8 cellular contexts compared by ENCODE assay signal in the genomic region with DNA sequence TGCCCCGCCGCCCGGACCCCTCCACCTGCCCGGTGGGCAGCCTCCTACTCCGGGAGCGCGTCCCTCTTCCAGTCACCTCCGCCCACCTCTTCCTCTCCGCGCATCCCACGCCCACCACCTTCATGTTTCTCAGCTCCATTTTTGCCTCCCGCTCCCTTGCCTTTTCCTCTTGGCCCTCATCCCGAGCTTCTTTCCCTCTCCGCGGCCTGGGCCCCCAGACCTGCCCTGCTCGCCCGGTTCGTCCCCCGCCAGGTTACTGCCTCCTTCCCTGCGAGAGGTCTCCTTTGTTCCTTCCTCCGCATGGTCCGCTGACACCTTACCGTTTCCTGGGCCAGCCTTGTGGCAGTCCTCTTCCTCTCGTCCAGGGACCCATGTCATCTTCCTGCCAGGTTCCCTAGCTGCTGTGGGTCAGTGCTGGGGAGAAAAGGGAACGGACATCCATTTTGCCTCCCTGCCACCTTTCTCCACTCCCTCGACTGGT. TPM values are rescaled to one million over a fixed set of nuclear protein-coding genes. Genes with fewer than 3 reads are reported as not detected.
A peak's percentile ranks its signal among the peaks of the same experiment; 100 is the strongest.
DNase-seq lines count a peak whose midpoint lies in the region; ATAC-seq and TF ChIP-seq lines count a peak whose summit lies in the region.

No MANE protein-coding gene starts in this region.

- H3K79me2 ChIP-seq in mesendoderm (ENCODE audit: control insufficient read depth, insufficient read depth, low read length), result peaks cover 7% of the 10 kb centered on the region

- peak overlapping the region; percentile 80 for H3K56ac ChIP-seq in mesendoderm (ENCODE audit: low read length)

- H3K27me3 ChIP-seq in AG04450 (ENCODE audit: control insufficient read depth, insufficient read depth, low read length) (no peaks in the 10 kb centered on the region), mesendoderm (ENCODE audit: insufficient read depth, low read length, poor library complexity) (no peaks in the 10 kb centered on the region), tibial nerve (no peaks in the 10 kb centered on the region)

- H3K4me1 ChIP-seq in mesendoderm (ENCODE audit: control insufficient read depth, low read depth, low read length) (no peaks in the 10 kb centered on the region), tibial nerve (peaks cover 0 to 39% (median 5%) of the 10 kb centered on the region in 4 donors)

- no peak for TF ChIP-seq EP300 in tibial nerve (IDR thresholded peaks at IDR 0.05)

- no peak overlapping the region for H3K23ac ChIP-seq in mesendoderm (ENCODE audit: low read length)

- no peak overlapping the region for H2BK5ac ChIP-seq in mesendoderm (ENCODE audit: low read length)

- H3K79me1 ChIP-seq in mesendoderm (ENCODE audit: low read length), result peaks cover 18% of the 10 kb centered on the region

- peak overlapping the region; percentile 44 for H3K4me2 ChIP-seq in mesendoderm (ENCODE audit: low read length)

- POLR2A ChIA-PET in AG04450 (lab: Yijun Ruan, JAX), result interaction anchor here (0.6 to 3.9 kb wide), 19 partner anchors 10 to 273 kb away, joined by 3 to 31 read pairs (median 7); a partner anchor contains a TSS

- TF ChIP-seq CTCF in AG04450 (IDR thresholded peaks at IDR 0.05; ENCODE audit: low read depth, low read length) (no peak), tibial nerve (IDR thresholded peaks at IDR 0.05) (no peak)

- no peak overlapping the region for H4K8ac ChIP-seq in mesendoderm (ENCODE audit: low read depth, low read length)

- no CpG with 5 or more reads among the region's 26 CpGs for WGBS in mesendoderm (ENCODE audit: extremely low coverage, insufficient coverage, low lambda C conversion rate)
- 1 to 4% methylated on average over 26 of the region's 26 CpGs for WGBS in tibial nerve, 2 donors

- TF ChIP-seq POLR2A in tibial nerve (IDR thresholded peaks at IDR 0.05), result no peak

- CTCF ChIA-PET in AG04450 (lab: Charles Lee), result interaction anchor here (1.2 to 1.4 kb wide), 2 partner anchors 14 to 33 kb away, joined by 3 read pairs; no protein-coding TSS in a partner anchor

- H3K36me3 ChIP-seq in SK-N-MC (ENCODE audit: insufficient read depth, low read length), result no peaks in the 10 kb centered on the region
- no peaks in the 10 kb centered on the region for H3K36me3 ChIP-seq in mesendoderm (ENCODE audit: control insufficient read depth, insufficient read depth, low read length)
- H3K36me3 ChIP-seq in tibial nerve, result no peaks in the 10 kb centered on the region

- H3K4ac ChIP-seq in mesendoderm (ENCODE audit: low read depth, low read length), result no peak overlapping the region

- no peak overlapping the region for H4K5ac ChIP-seq in mesendoderm (ENCODE audit: low read length)

- H2AK5ac ChIP-seq in mesendoderm (ENCODE audit: low read length), result no peak overlapping the region

- H3K9me3 ChIP-seq in AG04450 (ENCODE audit: control insufficient read depth, insufficient read depth, low read length) (peaks cover 3% of the 10 kb centered on the region; the same call in 1 of the 2 replicates), SK-N-MC (ENCODE audit: low read depth, low read length) (no peaks in the 10 kb centered on the region), tibial nerve (no peaks in the 10 kb centered on the region)

- H3K4me3 ChIP-seq in AG04450 (ENCODE audit: low read depth, low read length) (peak overlapping the region; percentile 100), SK-N-MC (peak overlapping the region; percentile 88), mesendoderm (ENCODE audit: low read length) (peak overlapping the region; percentile 40), tibial nerve (peak overlapping the region; percentile 78 to 97 (median 90))

- ATAC-seq in GM21723 (IDR thresholded peaks at IDR 0.05; ENCODE audit: unreplicated experiment) (peak; percentile 2), GM18873 (IDR thresholded peaks at IDR 0.05; ENCODE audit: low FRiP score, unreplicated experiment) (no peak)

- DNase-seq in AG04450 (ENCODE audit: low read depth, low spot score), result no peak
- DNase-seq in SK-N-MC (ENCODE audit: low read depth, low spot score), result no peak
- peak; percentile 39 for DNase-seq in dermis blood vessel endothelial cell
- peak; percentile 44 for DNase-seq in mesendoderm
- no peak for DNase-seq in tibial nerve (ENCODE audit: low spot score in 2 of 2)
- DNase-seq in central memory CD4-positive, alpha-beta T cell, result no peak

- no peak overlapping the region for H2BK15ac ChIP-seq in mesendoderm (replicated peaks; ENCODE audit: low read depth)

- H3K9ac ChIP-seq in SK-N-MC (ENCODE audit: insufficient read length) (peak overlapping the region; percentile 52), mesendoderm (ENCODE audit: low read length) (peak overlapping the region; percentile 54)

- H3K18ac ChIP-seq in mesendoderm (ENCODE audit: low read length), result peak overlapping the region; percentile 24

- H3K27ac ChIP-seq in AG04450 (ENCODE audit: low read depth, low read length), result peak overlapping the region; percentile 63
- no peak overlapping the region for H3K27ac ChIP-seq in SK-N-MC
- H3K27ac ChIP-seq in mesendoderm (ENCODE audit: low read depth, low read length), result no peak overlapping the region
- peak overlapping the region; percentile 83 to 93 (median 88) for H3K27ac ChIP-seq in tibial nerve

- no peak overlapping the region for H2BK120ac ChIP-seq in mesendoderm (ENCODE audit: low read depth, low read length)

RNA-seq across cellular contexts. Expression of a gene that starts 0.6 kb away (rescaled TPM):
- polyA plus RNA-seq in AG04450 (2011; rRNA removed), result 1,269 and 1,338 TPM in 2 replicates
- 337 and 391 TPM in 2 replicates for polyA minus RNA-seq in AG04450 (2011; rRNA and poly(A)+ RNA removed)
- total RNA-seq in dermis blood vessel endothelial cell (100 and 121 TPM in 2 replicates), tibial nerve (10 to 100 TPM; 41.0 to 55.5 (median 50.7) TPM)
- polyA plus RNA-seq in mesendoderm (2013, experiment 1 of 2), result 46.3 TPM
- polyA plus RNA-seq in mesendoderm (2013, experiment 2 of 2), result 47.4 TPM

Comparison
In these comparisons a context has a peak if more than half of its experiments do, and no peak if none do; other contexts are left out.
1. DNase-seq: peak in dermis blood vessel endothelial cell (single experiment) and mesendoderm (single experiment); none in AG04450 (single experiment), SK-N-MC (single experiment), tibial nerve (0 of 2) and central memory CD4-positive, alpha-beta T cell (single experiment).
2. H3K27ac ChIP-seq: peak in AG04450 (single experiment) and tibial nerve (4 of 4); none in SK-N-MC (single experiment) and mesendoderm (single experiment).
3. H3K4me3 ChIP-seq: peak in every context shown above with its lines; median percentile 100 in AG04450; 90 in tibial nerve; 88 in SK-N-MC; 40 in mesendoderm.